In the genomic region with DNA sequence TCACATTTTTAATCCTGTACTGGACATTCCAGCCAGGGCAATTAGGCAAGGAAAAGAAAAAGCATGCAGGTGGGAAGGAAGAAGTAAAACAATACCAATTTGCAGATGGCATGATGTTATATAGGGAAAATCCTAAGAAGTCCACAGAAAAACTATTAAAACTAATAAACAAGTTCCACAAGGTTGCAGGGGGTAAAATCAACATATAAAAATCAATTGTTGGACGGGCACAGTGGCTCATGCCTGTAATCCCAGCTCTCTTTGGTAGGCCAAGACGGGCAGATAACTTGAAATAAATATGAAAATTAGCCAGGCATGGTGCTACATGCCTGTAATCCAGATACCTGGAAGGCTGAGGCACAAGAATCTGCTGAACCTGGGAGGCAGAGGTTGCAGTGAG, we compare ENCODE assay signal across 22 cellular contexts.
"Had no signal": no experiment of that assay in that cellular context is flagged by ENCODE, and none has a peak within 500 bp of the region (broad histone marks: within the 10 kb centered on the region; RNA-seq: fewer than 3 reads in every experiment).

No MANE protein-coding gene starts in this region.

- DNase-seq: hypothalamus; islet precursor cell; left ventricle myocardium inferior; mesendoderm; naive B cell; natural killer cell; ovary; right lobe of liver; stimulated activated CD4-positive, alpha-beta T cell treated with anti-CD3 and anti-CD28 coated beads, Interleukin-1b, Interleukin-23, amount 100 ng/mL, for 48 hours; stimulated activated CD4-positive, alpha-beta T cell treated with anti-CD3 and anti-CD28 coated beads, Interleukin-2, amount 100 ng/mL, for 48 hours; stimulated activated CD4-positive, alpha-beta T cell treated with anti-CD3 and anti-CD28 coated beads, Interleukin-4, amount 100 ng/mL, for 4 hours; stimulated activated CD8-positive, alpha-beta memory T cell treated with anti-CD3 and anti-CD28 coated beads, Interleukin-4, amount 100 ng/mL, for 48 hours; stimulated activated naive CD4-positive, alpha-beta T cell; uterus had no signal

- H3K4me3 Mint-ChIP-seq: mesothelial cell of epicardium; naive B cell; natural killer cell; stimulated activated naive CD8-positive, alpha-beta T cell treated with anti-CD3 and anti-CD28 coated beads, Interleukin-15, Interleukin-2, amounts not matched to agents 100 ng/mL and 50 ng/mL, for 24 hours; type B pancreatic cell had no signal

- H3K4me1 Mint-ChIP-seq: mesothelial cell of epicardium had no signal

- H3K36me3 Mint-ChIP-seq: natural killer cell had no signal

- H3K4me2 ChIP-seq: smooth muscle cell had no signal

- H3K27me3 Mint-ChIP-seq: naive B cell; progenitor cell of endocrine pancreas; stimulated activated naive CD8-positive, alpha-beta T cell treated with anti-CD3 and anti-CD28 coated beads, Interleukin-15, Interleukin-2, amounts not matched to agents 100 ng/mL and 50 ng/mL, for 24 hours; type B pancreatic cell had no signal

- H3K4me1 ChIP-seq: right atrium auricular region, tibial nerve, uterus had no signal

- H3K27ac Mint-ChIP-seq: mesothelial cell of epicardium; progenitor cell of endocrine pancreas; stimulated activated naive CD8-positive, alpha-beta T cell treated with anti-CD3 and anti-CD28 coated beads, Interleukin-15, Interleukin-2, amounts not matched to agents 100 ng/mL and 50 ng/mL, for 24 hours; type B pancreatic cell had no signal

- H3K27me3 ChIP-seq: ovary, right atrium auricular region, right lobe of liver, tibial nerve, uterus had no signal

- ATAC-seq: natural killer cell had no signal

- H3K27ac ChIP-seq: left ventricle myocardium inferior, ovary, right atrium auricular region, right lobe of liver, tibial nerve, uterus had no signal

- H3K9me3 ChIP-seq: left ventricle myocardium inferior, ovary, right atrium auricular region, right lobe of liver, tibial nerve, uterus had no signal

- H3K36me3 ChIP-seq: ovary, uterus had no signal

- H3K4me3 ChIP-seq: left ventricle myocardium inferior, lung, ovary, right atrium auricular region, right lobe of liver, smooth muscle cell, tibial nerve, uterus had no signal
